ENCODE assay signal across 15 cellular contexts in the genomic region with DNA sequence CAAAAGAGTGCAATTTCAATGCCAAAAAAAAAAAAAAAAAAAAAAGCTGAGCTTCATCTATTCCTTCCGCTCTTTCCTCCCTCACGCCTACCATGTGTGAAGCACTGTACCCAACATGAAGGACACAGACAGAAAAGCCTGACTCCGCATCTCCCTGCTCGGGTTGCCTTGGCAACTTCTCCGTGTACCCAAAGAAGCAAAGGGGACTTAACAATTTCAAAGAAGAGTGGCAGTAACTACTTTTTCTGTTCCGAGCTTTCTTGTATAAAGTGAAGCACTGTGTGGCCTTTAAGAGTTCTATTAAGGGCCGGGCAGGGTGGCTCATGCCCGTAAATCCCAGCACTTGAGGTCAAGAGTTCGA.
"Had no signal": no experiment of that assay in that cellular context is flagged by ENCODE, and none has a peak within 500 bp of the region (broad histone marks: within the 10 kb centered on the region; RNA-seq: fewer than 3 reads in every experiment).

No MANE protein-coding gene starts in this region.

- H3K27me3 Mint-ChIP-seq: activated naive CD4-positive, alpha-beta T cell treated with anti-CD3 and anti-CD28 coated beads, Interleukin-2, amount 50 U/mL, for 24 hours had no signal

- H3K4me3 ChIP-seq: lung, testis had no signal

- H3K27ac ChIP-seq: testis had no signal

- H3K36me3 Mint-ChIP-seq: activated naive CD4-positive, alpha-beta T cell treated with anti-CD3 and anti-CD28 coated beads, Interleukin-2, amount 50 U/mL, for 24 hours; mesothelial cell of epicardium had no signal

- H3K9me3 Mint-ChIP-seq: activated naive CD4-positive, alpha-beta T cell treated with anti-CD3 and anti-CD28 coated beads, Interleukin-2, amount 50 U/mL, for 24 hours; activated T-cell treated with anti-CD3 and anti-CD28 coated beads, Interleukin-2, amount 50 U/mL, for 72 hours; mesothelial cell of epicardium; nephron progenitor cell had no signal

- DNase-seq: activated CD4-positive, CD25-positive, alpha-beta regulatory T cell treated with anti-CD3 and anti-CD28 coated beads, Interleukin-2, amount 50 U/mL, for 72 hours; activated gamma-delta T cell had no signal

- H3K36me3 ChIP-seq: ascending aorta, breast epithelium, gastrocnemius medialis, heart left ventricle, right atrium auricular region, stomach, upper lobe of left lung had no signal

- H3K27me3 ChIP-seq: ascending aorta, breast epithelium, gastrocnemius medialis, right atrium auricular region, stomach, testis, upper lobe of left lung had no signal

- H3K9me3 ChIP-seq: ascending aorta, breast epithelium, gastrocnemius medialis, heart left ventricle, right atrium auricular region, stomach, testis, upper lobe of left lung had no signal

- H3K27ac Mint-ChIP-seq: nephron progenitor cell had no signal
